In genomic region chr1:3390291-3390690, GRCh38 we compare ENCODE assay signal across 29 cellular contexts.
"Had no signal": no experiment of that assay in that cellular context is flagged by ENCODE, and none has a peak within 500 bp of the region (broad histone marks: within the 10 kb centered on the region; RNA-seq: fewer than 3 reads in every experiment).

No MANE protein-coding gene starts in this region.

- H3K36me3 Mint-ChIP-seq: immature natural killer cell; naive thymus-derived CD8-positive, alpha-beta T cell; stimulated activated effector memory CD8-positive, alpha-beta T cell treated with anti-CD3 and anti-CD28 coated beads, Interleukin-12 subunit alpha, Interleukin-12 subunit beta, amount 100 ng/mL, for 72 hours; type B pancreatic cell had no signal

- H3K9me3 Mint-ChIP-seq: naive thymus-derived CD8-positive, alpha-beta T cell; stimulated activated effector memory CD8-positive, alpha-beta T cell treated with anti-CD3 and anti-CD28 coated beads, Interleukin-12 subunit alpha, Interleukin-12 subunit beta, amount 100 ng/mL, for 72 hours; stimulated activated naive CD8-positive, alpha-beta T cell treated with anti-CD3 and anti-CD28 coated beads, Interleukin-15, Interleukin-2, amounts not matched to agents 100 ng/mL and 50 ng/mL, for 24 hours; type B pancreatic cell had no signal

- H3K27me3 ChIP-seq: pancreas had no signal

- H3K4me3 ChIP-seq: left lung, lower lobe of right lung, pancreas, prostate gland, skin epidermis, suprapubic skin, thoracic aorta, tibial nerve, uterus had no signal

- H3K27ac ChIP-seq: left lung, lower lobe of right lung, pancreas, prostate gland, skin epidermis, suprapubic skin, tibial nerve, uterus had no signal

- H3K4me3 Mint-ChIP-seq: immature natural killer cell; naive thymus-derived CD8-positive, alpha-beta T cell; stimulated activated effector memory CD8-positive, alpha-beta T cell treated with anti-CD3 and anti-CD28 coated beads, Interleukin-12 subunit alpha, Interleukin-12 subunit beta, amount 100 ng/mL, for 72 hours; stimulated activated naive CD8-positive, alpha-beta T cell treated with anti-CD3 and anti-CD28 coated beads, Interleukin-15, Interleukin-2, amounts not matched to agents 100 ng/mL and 50 ng/mL, for 24 hours; type B pancreatic cell had no signal

- H3K4me1 ChIP-seq: pancreas had no signal

- ATAC-seq: left colon; left lung; lower lobe of right lung; naive thymus-derived CD8-positive, alpha-beta T cell; pancreas; right cardiac atrium; sciatic nerve; stimulated activated effector memory CD8-positive, alpha-beta T cell treated with anti-CD3 and anti-CD28 coated beads, Interleukin-12 subunit alpha, Interleukin-12 subunit beta, amount 100 ng/mL, for 72 hours had no signal

- H3K27ac Mint-ChIP-seq: immature natural killer cell; naive thymus-derived CD8-positive, alpha-beta T cell; stimulated activated effector memory CD8-positive, alpha-beta T cell treated with anti-CD3 and anti-CD28 coated beads, Interleukin-12 subunit alpha, Interleukin-12 subunit beta, amount 100 ng/mL, for 72 hours; stimulated activated naive CD8-positive, alpha-beta T cell treated with anti-CD3 and anti-CD28 coated beads, Interleukin-15, Interleukin-2, amounts not matched to agents 100 ng/mL and 50 ng/mL, for 24 hours; type B pancreatic cell had no signal

- H3K36me3 ChIP-seq: left lung, lower lobe of right lung, pancreas, prostate gland, suprapubic skin, thoracic aorta, uterus had no signal

- H3K4me1 Mint-ChIP-seq: stimulated activated effector memory CD8-positive, alpha-beta T cell treated with anti-CD3 and anti-CD28 coated beads, Interleukin-12 subunit alpha, Interleukin-12 subunit beta, amount 100 ng/mL, for 72 hours had no signal

- H3K9me3 ChIP-seq: left lung, lower lobe of right lung, pancreas, prostate gland, suprapubic skin, thoracic aorta, tibial nerve, uterus had no signal

- DNase-seq: hypothalamus; immature natural killer cell; kidney; left colon; left lung; lower lobe of right lung; mammary epithelial cell; mesenchymal stem cell; naive thymus-derived CD8-positive, alpha-beta T cell; nucleus accumbens; pancreas; posterior cingulate gyrus; retina; stimulated activated CD4-positive, alpha-beta T cell treated with anti-CD3 and anti-CD28 coated beads, Interleukin-12 subunit alpha, Interleukin-12 subunit beta, amount 100 ng/mL, for 4 hours; stimulated activated CD4-positive, alpha-beta T cell treated with anti-CD3 and anti-CD28 coated beads, Interleukin-15, amount 100 ng/mL, for 24 hours; stimulated activated CD4-positive, alpha-beta T cell treated with anti-CD3 and anti-CD28 coated beads, Interleukin-2, amount 100 ng/mL, for 24 hours; stimulated activated CD4-positive, alpha-beta T cell treated with anti-CD3 and anti-CD28 coated beads, Interleukin-4, amount 100 ng/mL, for 24 hours; stimulated activated naive CD4-positive, alpha-beta T cell; uterus had no signal
